ENCODE assay signal across 12 cellular contexts in the genomic region with DNA sequence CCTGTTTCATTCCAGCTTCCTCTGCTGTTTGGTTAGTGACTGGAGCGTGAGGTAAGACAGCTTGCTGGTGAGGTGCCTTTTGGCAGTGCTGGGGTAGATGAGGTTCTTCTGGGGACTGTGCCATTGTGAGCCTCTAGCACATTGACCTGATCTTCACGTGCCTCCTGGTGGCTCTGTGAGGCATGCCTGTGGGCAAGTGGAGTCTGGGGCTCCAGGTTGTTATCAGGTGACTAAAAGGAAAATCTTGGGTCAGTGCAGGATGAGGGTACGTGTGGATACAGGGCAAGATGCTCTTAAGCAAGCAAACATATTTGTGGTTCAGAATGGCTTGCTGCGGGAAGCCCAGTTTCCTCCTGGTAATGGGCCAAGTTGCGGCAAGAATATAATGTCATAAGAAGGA.
DNase-seq lines count a peak whose midpoint lies in the region; ATAC-seq and TF ChIP-seq lines count a peak whose summit lies in the region.
"Had no signal": no experiment of that assay in that cellular context is flagged by ENCODE, and none has a peak within 500 bp of the region (broad histone marks: within the 10 kb centered on the region; RNA-seq: fewer than 3 reads in every experiment).

No MANE protein-coding gene starts in this region.

- H3K9me3 ChIP-seq in thoracic aorta (no peaks in the 10 kb centered on the region), vagina (no peaks in the 10 kb centered on the region)
- no peaks in the 10 kb centered on the region for H3K9me3 ChIP-seq in effector memory CD4-positive, alpha-beta T cell (ENCODE audit: control insufficient read depth, low read length)
- H3K9me3 ChIP-seq: upper lobe of left lung had no signal

- peak overlapping the region in 1 of 2 donors; percentile 55 for H3K27ac ChIP-seq in coronary artery
- peak overlapping the region; percentile 31 to 55 for H3K27ac ChIP-seq in thoracic aorta
- H3K27ac ChIP-seq in effector memory CD4-positive, alpha-beta T cell (ENCODE audit: insufficient read depth, low read length, poor library complexity, severe bottlenecking): no peak overlapping the region
- no peak overlapping the region for H3K27ac ChIP-seq in vagina
- H3K27ac ChIP-seq: upper lobe of left lung had no signal

- ATAC-seq in Right ventricle myocardium superior (ENCODE audit: poor library complexity) (peak; percentile 41), thoracic aorta (ENCODE audit: insufficient number of reproducible peaks, low FRiP score, low read depth) (no peak)

- H3K36me3 ChIP-seq in thoracic aorta (no peaks in the 10 kb centered on the region), vagina (no peaks in the 10 kb centered on the region), H7 (replicated peaks; ENCODE audit: control insufficient read depth, insufficient read depth, low read length) (no peaks in the 10 kb centered on the region)
- no peaks in the 10 kb centered on the region for H3K36me3 ChIP-seq in effector memory CD4-positive, alpha-beta T cell (ENCODE audit: control insufficient read depth, insufficient read depth, low read length)
- H3K36me3 ChIP-seq: upper lobe of left lung had no signal

- H3K4me3 ChIP-seq in coronary artery (peak overlapping the region; percentile 4), thoracic aorta (peak overlapping the region; percentile 45), vagina (no peak overlapping the region), H7 (ENCODE audit: insufficient read depth, low read depth, low read length) (no peak overlapping the region)
- H3K4me3 ChIP-seq in effector memory CD4-positive, alpha-beta T cell (ENCODE audit: insufficient read depth, low read depth, low read length, poor library complexity, severe bottlenecking): no peak overlapping the region
- H3K4me3 ChIP-seq: upper lobe of left lung had no signal

- intact Hi-C loops in Right ventricle myocardium superior (cut with DNase I) (no loop called here), cardiac septum (cut with DNase I) (no loop called here), vagina (cut with DNase I) (no loop called here)

- peaks cover 34 to 64% of the 10 kb centered on the region in 2 donors for H3K4me1 ChIP-seq in thoracic aorta (ENCODE audit: control insufficient read depth in 1 of 2, low read depth in 2 of 2)
- no peaks in the 10 kb centered on the region for H3K4me1 ChIP-seq in effector memory CD4-positive, alpha-beta T cell (ENCODE audit: control insufficient read depth, insufficient read depth, low read length, poor library complexity, severe bottlenecking)
- H3K4me1 ChIP-seq in vagina: no peaks in the 10 kb centered on the region
- H3K4me1 ChIP-seq: upper lobe of left lung had no signal

- DNase-seq in Right ventricle myocardium superior (no peak), cardiac septum (ENCODE audit: low spot score) (no peak), NOMO-1 (lab: John Stamatoyannopoulos, UW; ENCODE audit: unreplicated experiment in 2 of 2) (peak; percentile 33 to 68), coronary artery (ENCODE audit: low spot score) (no peak), thoracic aorta (ENCODE audit: low spot score) (no peak), vagina (ENCODE audit: extremely low spot score in 2 of 2) (no peak), H7 (no peak)
- no peak for DNase-seq in effector memory CD4-positive, alpha-beta T cell
- DNase-seq: 8988T, nephron progenitor cell, SW 1271, upper lobe of left lung had no signal

- H3K27me3 ChIP-seq in thoracic aorta (replicated peaks; ENCODE audit: insufficient read depth) (no peaks in the 10 kb centered on the region), vagina (no peaks in the 10 kb centered on the region), H7 (ENCODE audit: control insufficient read depth, insufficient read depth, low read length) (no peaks in the 10 kb centered on the region)
- peaks cover 4% of the 10 kb centered on the region for H3K27me3 ChIP-seq in effector memory CD4-positive, alpha-beta T cell (replicated peaks; ENCODE audit: control insufficient read depth, insufficient read depth, low read length, poor library complexity, severe bottlenecking)
- H3K27me3 ChIP-seq: upper lobe of left lung had no signal

- TF ChIP-seq POLR2A in vagina (IDR thresholded peaks at IDR 0.05): no peak

- TF ChIP-seq CTCF in coronary artery (IDR thresholded peaks at IDR 0.05) (no peak), thoracic aorta (IDR thresholded peaks at IDR 0.05) (no peak), vagina (IDR thresholded peaks at IDR 0.05) (no peak)

Comparison
In these comparisons a context has a peak if more than half of its experiments do, and no peak if none do; other contexts are left out.
1. DNase-seq: peak in NOMO-1 (2 of 2); none in Right ventricle myocardium superior (single experiment), cardiac septum (single experiment), coronary artery (single experiment), thoracic aorta (single experiment), effector memory CD4-positive, alpha-beta T cell (0 of 3), vagina (0 of 2) and H7 (single experiment).
2. H3K27ac ChIP-seq: peak in thoracic aorta (2 of 2); none in effector memory CD4-positive, alpha-beta T cell (single experiment) and vagina (single experiment).
3. H3K4me3 ChIP-seq: peak in coronary artery (single experiment) and thoracic aorta (single experiment); none in effector memory CD4-positive, alpha-beta T cell (single experiment), vagina (0 of 2) and H7 (single experiment).